ENCODE assay signal across 1 cellular context in genomic region chr18:211582-211981, GRCh38.
A peak's percentile ranks its signal among the peaks of the same experiment; 100 is the strongest.
TF ChIP-seq lines count a peak whose summit lies in the region.

No MANE protein-coding gene starts in this region.

TF ChIP-seq in endothelial cell of umbilical vein, 7 proteins besides CTCF, POLR2A, EP300 and RAD21:
- TF ChIP-seq GATA2 (IDR thresholded peaks at IDR 0.05; ENCODE audit: insufficient read depth, insufficient read length, low read depth, low read length) (no peak), FOS (IDR thresholded peaks at IDR 0.05; ENCODE audit: borderline replicate concordance, insufficient read depth, low read length) (peak; percentile 62)
